ENCODE assay signal across 1 cellular context in the genomic region with DNA sequence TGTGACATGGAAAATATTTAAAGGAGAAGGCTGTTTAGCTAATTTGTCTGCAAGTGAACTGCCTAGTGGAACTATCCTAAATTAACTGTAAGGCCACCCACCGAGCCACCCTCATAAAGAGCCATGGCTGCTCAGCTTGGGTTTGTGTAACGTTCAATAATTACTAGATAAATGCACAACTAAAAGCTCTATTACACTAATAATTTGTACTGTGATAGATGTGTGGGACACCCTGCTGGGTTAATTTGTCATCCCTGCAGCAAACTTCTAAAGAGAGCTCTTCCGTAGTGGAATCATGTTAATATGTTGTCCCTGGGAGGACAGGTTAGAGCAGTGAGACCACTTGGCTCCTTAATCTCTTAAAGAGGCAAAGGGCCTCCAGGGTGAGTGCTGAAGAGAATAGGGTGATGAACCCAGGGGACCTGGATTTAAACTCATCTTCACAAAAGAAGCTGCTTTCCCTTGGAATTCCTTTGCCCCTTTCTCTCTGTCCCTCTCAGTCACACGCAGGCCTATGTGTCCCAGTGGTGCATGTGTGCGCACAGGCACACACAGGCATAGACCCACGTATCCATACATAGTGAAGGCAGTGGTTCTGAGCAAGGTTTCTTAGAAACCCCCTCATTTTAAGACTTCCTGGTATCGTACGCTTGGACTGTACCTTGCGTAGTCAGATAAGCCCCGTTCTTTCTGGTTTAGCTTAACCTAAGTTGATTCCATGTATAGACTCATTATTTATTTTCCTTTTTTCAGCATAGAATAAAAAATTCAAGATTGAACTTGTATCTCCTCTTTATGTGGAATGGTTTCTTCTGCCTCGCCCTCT.
TF ChIP-seq lines count a peak whose summit lies in the region.

No MANE protein-coding gene starts in this region.

TF ChIP-seq in HEK293, 187 proteins besides CTCF, POLR2A, EP300 and RAD21 (continued from another document and continues in another):
- TF ChIP-seq ZNF449 (tag by site-specific recombination; IDR thresholded peaks at IDR 0.05), result no peak
- TF ChIP-seq ZNF585B (tag by site-specific recombination; IDR thresholded peaks at IDR 0.05), result no peak
- no peak for TF ChIP-seq ZNF184 (tag by site-specific recombination; IDR thresholded peaks at IDR 0.05)
- TF ChIP-seq ZNF398 (tag by site-specific recombination; IDR thresholded peaks at IDR 0.05), result no peak
- TF ChIP-seq MEIS1 (CRISPR knock-in tag; IDR thresholded peaks at IDR 0.05; ENCODE audit: borderline replicate concordance), result no peak
- no peak for TF ChIP-seq ZNF571 (tag by site-specific recombination; IDR thresholded peaks at IDR 0.05)
- no peak for TF ChIP-seq ZNF433 (tag by site-specific recombination; IDR thresholded peaks at IDR 0.05; ENCODE audit: low read depth)
- TF ChIP-seq PRDM4 (tag by site-specific recombination; IDR thresholded peaks at IDR 0.05), result no peak
- no peak for TF ChIP-seq ZNF600 (tag by site-specific recombination; IDR thresholded peaks at IDR 0.05)
- TF ChIP-seq ZNF501 (tag by site-specific recombination; IDR thresholded peaks at IDR 0.05), result no peak
- no peak for TF ChIP-seq ZNF335 (tag by site-specific recombination; conservative IDR thresholded peaks at IDR 0.05)
- TF ChIP-seq, protein P1, sequence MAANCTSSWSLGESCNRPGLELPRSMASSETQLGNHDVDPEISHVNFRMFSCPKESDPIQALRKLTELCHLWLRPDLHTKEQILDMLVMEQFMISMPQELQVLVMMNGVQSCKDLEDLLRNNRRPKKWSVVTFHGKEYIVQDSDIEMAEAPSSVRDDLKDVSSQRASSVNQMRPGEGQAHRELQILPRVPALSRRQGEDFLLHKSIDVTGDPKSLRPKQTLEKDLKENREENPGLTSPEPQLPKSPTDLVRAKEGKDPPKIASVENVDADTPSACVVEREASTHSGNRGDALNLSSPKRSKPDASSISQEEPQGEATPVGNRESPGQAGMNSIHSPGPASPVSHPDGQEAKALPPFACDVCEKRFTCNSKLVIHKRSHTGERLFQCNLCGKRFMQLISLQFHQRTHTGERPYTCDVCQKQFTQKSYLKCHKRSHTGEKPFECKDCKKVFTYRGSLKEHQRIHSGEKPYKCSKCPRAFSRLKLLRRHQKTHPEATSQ (tag by site-specific recombination; IDR thresholded peaks at IDR 0.05), result no peak
- TF ChIP-seq ZSCAN4 (tag by site-specific recombination; IDR thresholded peaks at IDR 0.05), result no peak
- TF ChIP-seq ZSCAN16 (tag by site-specific recombination; IDR thresholded peaks at IDR 0.05), result no peak
- peak; percentile 75 for TF ChIP-seq ZIC2 (tag by site-specific recombination; IDR thresholded peaks at IDR 0.05)
- TF ChIP-seq ZNF785 (tag by site-specific recombination; IDR thresholded peaks at IDR 0.05), result no peak
- no peak for TF ChIP-seq ZNF473 (tag by site-specific recombination; IDR thresholded peaks at IDR 0.05)
- TF ChIP-seq ZXDB (tag by site-specific recombination; IDR thresholded peaks at IDR 0.05), result no peak
- TF ChIP-seq ZNF660 (tag by site-specific recombination; IDR thresholded peaks at IDR 0.05), result no peak
- no peak for TF ChIP-seq ZNF658 (tag by site-specific recombination; IDR thresholded peaks at IDR 0.05)
- TF ChIP-seq YY1 (tag by site-specific recombination; IDR thresholded peaks at IDR 0.05), result no peak
- no peak for TF ChIP-seq RBAK (tag by site-specific recombination; IDR thresholded peaks at IDR 0.05)
- no peak for TF ChIP-seq ZNF707 (tag by site-specific recombination; IDR thresholded peaks at IDR 0.05)
- TF ChIP-seq ZNF112 (tag by site-specific recombination; IDR thresholded peaks at IDR 0.05), result no peak
- TF ChIP-seq GLI2 (tag by site-specific recombination; IDR thresholded peaks at IDR 0.05; ENCODE audit: borderline replicate concordance, low read depth), result no peak; the same call in 1 of the 2 replicates
- TF ChIP-seq SCRT1 (tag by site-specific recombination; IDR thresholded peaks at IDR 0.05; ENCODE audit: borderline replicate concordance), result no peak
- TF ChIP-seq ZNF629 (tag by site-specific recombination; IDR thresholded peaks at IDR 0.05), result no peak
- no peak for TF ChIP-seq ZNF121 (tag by site-specific recombination; IDR thresholded peaks at IDR 0.05)
- TF ChIP-seq ZNF692 (tag by site-specific recombination; IDR thresholded peaks at IDR 0.05), result no peak
- TF ChIP-seq ZNF791 (tag by site-specific recombination; IDR thresholded peaks at IDR 0.05), result no peak
- TF ChIP-seq ZBTB44 (tag by site-specific recombination; IDR thresholded peaks at IDR 0.05), result 0 out of 2 replicates have a peak, but pooled peaks have one; percentile 52
- TF ChIP-seq HOXA7 (CRISPR knock-in tag; IDR thresholded peaks at IDR 0.05; ENCODE audit: borderline replicate concordance), result no peak
- TF ChIP-seq ZSCAN23 (tag by site-specific recombination; IDR thresholded peaks at IDR 0.05), result no peak
- TF ChIP-seq ZNF664 (tag by site-specific recombination; IDR thresholded peaks at IDR 0.05), result peak; percentile 50
- TF ChIP-seq ZFHX2 (tag by site-specific recombination; conservative IDR thresholded peaks at IDR 0.05), result no peak
- no peak for TF ChIP-seq ZNF830 (tag by site-specific recombination; IDR thresholded peaks at IDR 0.05; ENCODE audit: low read depth)
- TF ChIP-seq, protein P2, sequence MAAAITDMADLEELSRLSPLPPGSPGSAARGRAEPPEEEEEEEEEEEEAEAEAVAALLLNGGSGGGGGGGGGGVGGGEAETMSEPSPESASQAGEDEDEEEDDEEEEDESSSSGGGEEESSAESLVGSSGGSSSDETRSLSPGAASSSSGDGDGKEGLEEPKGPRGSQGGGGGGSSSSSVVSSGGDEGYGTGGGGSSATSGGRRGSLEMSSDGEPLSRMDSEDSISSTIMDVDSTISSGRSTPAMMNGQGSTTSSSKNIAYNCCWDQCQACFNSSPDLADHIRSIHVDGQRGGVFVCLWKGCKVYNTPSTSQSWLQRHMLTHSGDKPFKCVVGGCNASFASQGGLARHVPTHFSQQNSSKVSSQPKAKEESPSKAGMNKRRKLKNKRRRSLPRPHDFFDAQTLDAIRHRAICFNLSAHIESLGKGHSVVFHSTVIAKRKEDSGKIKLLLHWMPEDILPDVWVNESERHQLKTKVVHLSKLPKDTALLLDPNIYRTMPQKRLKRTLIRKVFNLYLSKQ (tag by site-specific recombination; IDR thresholded peaks at IDR 0.05; ENCODE audit: borderline replicate concordance), result no peak
- 0 out of 2 replicates have a peak, but pooled peaks have one; percentile 2 for TF ChIP-seq TRIM28 (IDR thresholded peaks at IDR 0.05; ENCODE audit: borderline replicate concordance, low read length)
- peak; percentile 28; the same call in 1 of the 2 replicates for TF ChIP-seq SP7 (tag by site-specific recombination; IDR thresholded peaks at IDR 0.05)
- TF ChIP-seq ZBTB20 (tag by site-specific recombination; IDR thresholded peaks at IDR 0.05), result no peak
- TF ChIP-seq PRDM6 (tag by site-specific recombination; IDR thresholded peaks at IDR 0.05), result peak; percentile 79
- no peak for TF ChIP-seq ZSCAN30 (tag by site-specific recombination; IDR thresholded peaks at IDR 0.05)
- no peak for TF ChIP-seq ZNF2 (tag by site-specific recombination; IDR thresholded peaks at IDR 0.05)
- no peak for TF ChIP-seq PRDM1 (tag by site-specific recombination; IDR thresholded peaks at IDR 0.05)
- peak; percentile 79 for TF ChIP-seq ZNF596 (tag by site-specific recombination; IDR thresholded peaks at IDR 0.05)
- TF ChIP-seq ZNF777 (tag by site-specific recombination; IDR thresholded peaks at IDR 0.05; ENCODE audit: borderline replicate concordance), result no peak
- TF ChIP-seq ZNF677 (tag by site-specific recombination; IDR thresholded peaks at IDR 0.05), result no peak
- no peak for TF ChIP-seq ZNF514 (tag by site-specific recombination; IDR thresholded peaks at IDR 0.05)
- no peak for TF ChIP-seq ZNF302 (tag by site-specific recombination; IDR thresholded peaks at IDR 0.05; ENCODE audit: low read depth)
